ENCODE assay signal across 16 cellular contexts in the genomic region with DNA sequence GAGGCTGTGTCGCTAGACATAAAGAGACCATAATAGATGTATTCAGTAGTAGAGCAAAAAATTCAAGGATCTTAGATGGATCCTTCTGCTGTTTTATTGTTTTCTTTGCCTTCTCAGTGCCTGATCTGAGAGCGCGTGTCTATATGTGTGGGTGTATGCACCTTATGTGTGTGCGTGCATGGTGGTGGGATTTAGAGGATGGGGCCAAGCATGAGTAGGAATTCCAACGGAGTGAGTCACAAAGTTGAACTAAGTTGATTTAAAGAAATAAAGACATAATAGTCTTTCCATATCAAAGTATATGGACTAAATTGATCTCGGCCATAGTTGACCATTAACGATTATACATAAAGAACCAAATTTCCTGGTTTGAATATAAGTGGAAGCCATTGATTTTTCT.
A peak's percentile ranks its signal among the peaks of the same experiment; 100 is the strongest.
DNase-seq lines count a peak whose midpoint lies in the region; FAIRE-seq and TF ChIP-seq lines count a peak whose summit lies in the region.
"Had no signal": no experiment of that assay in that cellular context is flagged by ENCODE, and none has a peak within 500 bp of the region (broad histone marks: within the 10 kb centered on the region; RNA-seq: fewer than 3 reads in every experiment).

No MANE protein-coding gene starts in this region.

- H3K36me3 ChIP-seq in H1 (ENCODE audit: control insufficient read depth in 2 of 4, insufficient read depth in 4 of 4, low read length in 3 of 4) (no peaks in the 10 kb centered on the region), osteoblast (ENCODE audit: insufficient read depth, low read length) (no peaks in the 10 kb centered on the region), colonic mucosa (no peaks in the 10 kb centered on the region)
- H3K36me3 ChIP-seq: BE2C had no signal

- H3K4me3 ChIP-seq in H1 (ENCODE audit: extremely low read depth in 1 of 4, insufficient read depth in 2 of 4, low read depth in 3 of 4, low read length in 4 of 4) (no peak overlapping the region), osteoblast (ENCODE audit: insufficient read depth, low read length) (no peak overlapping the region), colonic mucosa (no peak overlapping the region)
- H3K4me3 ChIP-seq: A549 had no signal

- H3K4me1 ChIP-seq in H1 (replicated peaks in 1 of 4; ENCODE audit: control insufficient read depth in 3 of 4, insufficient read depth in 4 of 4, low read length in 3 of 4) (no peaks in the 10 kb centered on the region), osteoblast (ENCODE audit: insufficient read depth, low read length) (peaks cover 13% of the 10 kb centered on the region), colonic mucosa (no peaks in the 10 kb centered on the region)

- H2AK5ac ChIP-seq in H1 (ENCODE audit: low read depth, low read length) = no peak overlapping the region

- 0 out of 4 replicates have a peak, but pooled peaks cover 0 to 2% of the 10 kb centered on the region in 2 experiments for H3K9me3 ChIP-seq in H1 (ENCODE audit: insufficient read depth in 2 of 2, low read depth in 1 of 2, low read length in 1 of 2)
- H3K9me3 ChIP-seq in osteoblast (ENCODE audit: low read depth, low read length) = no peaks in the 10 kb centered on the region
- H3K9me3 ChIP-seq in colonic mucosa = no peaks in the 10 kb centered on the region
- H3K9me3 ChIP-seq: A549, BE2C had no signal

- no peak overlapping the region for H4K8ac ChIP-seq in H1 (ENCODE audit: extremely low read depth, insufficient read depth, low read length)

- no peak for TF ChIP-seq EP300 in H1 (IDR thresholded peaks at IDR 0.05; ENCODE audit: borderline replicate concordance in 1 of 2, low read depth in 2 of 2, low read length in 2 of 2)

- H3K9ac ChIP-seq in H1 (replicated peaks in 1 of 4; ENCODE audit: extremely low read depth in 1 of 4, low read depth in 3 of 4, low read length in 3 of 4) = no peak overlapping the region
- H3K9ac ChIP-seq in colonic mucosa (ENCODE audit: low read depth in 2 of 2, low read length in 2 of 2) = no peak overlapping the region

- H3K14ac ChIP-seq in H1 (ENCODE audit: insufficient read length) = no peak overlapping the region

- intact Hi-C loops in colonic mucosa (cut with DNase I) = no loop called here

- H3K27me3 ChIP-seq in H1 (replicated peaks in 1 of 4; ENCODE audit: control insufficient read depth in 3 of 4, extremely low read depth in 1 of 4, insufficient read depth in 3 of 4, low read length in 3 of 4) (no peaks in the 10 kb centered on the region), osteoblast (ENCODE audit: insufficient read depth, low read length) (no peaks in the 10 kb centered on the region), colonic mucosa (no peaks in the 10 kb centered on the region)
- H3K27me3 ChIP-seq: BE2C had no signal

- 94% methylated on average over 7 of the region's 7 CpGs; no CpG with 5 or more reads in 1 of the 2 experiments for WGBS in H1 (ENCODE audit: extremely low coverage in 1 of 2, insufficient coverage in 1 of 2, insufficient read length in 1 of 2, insufficient replicate concordance in 2 of 2, low coverage in 1 of 2, low lambda C conversion rate in 2 of 2, missing lambda C conversion rate in 1 of 2), 2 experiments

- H3K27ac ChIP-seq in H1 (ENCODE audit: low read depth, low read length) (no peak overlapping the region), osteoblast (ENCODE audit: low read depth, low read length) (no peak overlapping the region), colonic mucosa (no peak overlapping the region), caudate nucleus (ENCODE audit: low read depth, low read length) (no peak overlapping the region)
- H3K27ac ChIP-seq: A549, C4-2B, HL-60 had no signal

- H4K20me1 ChIP-seq in H1 (replicated peaks in 1 of 2; ENCODE audit: control insufficient read depth in 1 of 2, insufficient read depth in 2 of 2, low read length in 2 of 2) (no peaks in the 10 kb centered on the region), osteoblast (ENCODE audit: insufficient read depth, low read length) (no peaks in the 10 kb centered on the region)

- no peak overlapping the region for H3K56ac ChIP-seq in H1 (replicated peaks; ENCODE audit: insufficient read length, low read depth, low read length)

- TF ChIP-seq CTCF in H1 (IDR thresholded peaks at IDR 0.05; ENCODE audit: control extremely low read depth in 1 of 3, insufficient read depth in 1 of 3, low read depth in 1 of 3, low read length in 3 of 3) = no peak
- no peak for TF ChIP-seq CTCF in osteoblast (IDR thresholded peaks at IDR 0.05; ENCODE audit: extremely low read depth, low read depth, low read length)
- no peak for TF ChIP-seq CTCF in colonic mucosa (IDR thresholded peaks at IDR 0.05)

- no peak overlapping the region for H3K18ac ChIP-seq in H1 (ENCODE audit: extremely low read depth, low read length)

- H2AFZ ChIP-seq in H1 (ENCODE audit: low read length) = 0 out of 2 replicates have a peak overlapping the region, but pooled peaks have one; percentile 65
- peak overlapping the region; percentile 8 for H2AFZ ChIP-seq in osteoblast (ENCODE audit: low read length)

- no peak overlapping the region for H3K4ac ChIP-seq in H1 (replicated peaks; ENCODE audit: insufficient read length, low read depth, low read length)

- POLR2A ChIA-PET in H1 (lab: Charles Lee; ENCODE audit: partially characterized antibody) = interaction anchor here (0.6 kb wide), 1 partner anchor 19 kb away, joined by 3 read pairs; no protein-coding TSS in a partner anchor

- H2BK12ac ChIP-seq in H1 (ENCODE audit: low read depth, low read length) = no peak overlapping the region

- TF ChIP-seq RAD21 in H1 (IDR thresholded peaks at IDR 0.05 in 1 of 2, conservative IDR thresholded peaks at IDR 0.05 in 1 of 2; ENCODE audit: low read depth in 2 of 2, low read length in 2 of 2) = no peak

- no peaks in the 10 kb centered on the region for H3K23me2 ChIP-seq in H1 (ENCODE audit: low read depth, low read length)

- no peak for TF ChIP-seq POLR2A in H1 (IDR thresholded peaks at IDR 0.05; ENCODE audit: control extremely low read depth in 1 of 2, low read depth in 2 of 2, low read length in 2 of 2)

- no peak for FAIRE-seq in H1 (lab: Jason Lieb, UNC)
- FAIRE-seq: A549, GM12892 had no signal

- H2BK20ac ChIP-seq in H1 (ENCODE audit: low read length) = no peak overlapping the region

- H2BK5ac ChIP-seq in H1 (ENCODE audit: low read depth, low read length) = no peak overlapping the region

- H3K23ac ChIP-seq in H1 (ENCODE audit: insufficient read length) = no peak overlapping the region

- no peak overlapping the region for H4K5ac ChIP-seq in H1 (ENCODE audit: insufficient read length, low read depth, low read length)

- no peaks in the 10 kb centered on the region for H3K79me2 ChIP-seq in H1 (ENCODE audit: control insufficient read depth in 1 of 2, insufficient read depth in 2 of 2, low read length in 2 of 2)
- no peaks in the 10 kb centered on the region for H3K79me2 ChIP-seq in osteoblast (ENCODE audit: insufficient read depth, low read length)

- H4K91ac ChIP-seq in H1 (replicated peaks; ENCODE audit: insufficient read length, low read length) = no peak overlapping the region

- peak; percentile 14 for DNase-seq in NCI-H226
- no peak for DNase-seq in H1 (ENCODE audit: low read depth in 1 of 2, low spot score in 2 of 2)
- no peak for DNase-seq in osteoblast (ENCODE audit: insufficient read length, low spot score, missing footprints)
- no peak for DNase-seq in colonic mucosa
- no peak for DNase-seq in caudate nucleus (lab: John Stamatoyannopoulos, UW)
- no peak for DNase-seq in activated CD8-positive, alpha-beta memory T cell treated with anti-CD3 and anti-CD28 coated beads, Interleukin-2, amount 50 U/mL, for 4 hours
- DNase-seq: BE2C; CD4-positive, alpha-beta memory T cell; DMS79; GDM1; GOT3; HCEC 1CT had no signal

- no peak overlapping the region for H3K4me2 ChIP-seq in H1 (ENCODE audit: insufficient read depth in 1 of 2, low read depth in 2 of 2, low read length in 2 of 2)
- H3K4me2 ChIP-seq in osteoblast (ENCODE audit: insufficient read depth, low read length) = no peak overlapping the region
- H3K4me2 ChIP-seq: A549 had no signal

- no peak overlapping the region for H2BK15ac ChIP-seq in H1 (ENCODE audit: low read length)

- CTCF ChIA-PET in H1 (lab: Charles Lee; ENCODE audit: partially characterized antibody) = no interaction called here

- no peak overlapping the region for H2BK120ac ChIP-seq in H1 (replicated peaks; ENCODE audit: low read depth, low read length)

- no peaks in the 10 kb centered on the region for H3K79me1 ChIP-seq in H1 (ENCODE audit: low read depth, low read length)

TF ChIP-seq in H1, 55 proteins besides CTCF, POLR2A, EP300 and RAD21 (continues in another document):
- TF ChIP-seq, protein P1, sequence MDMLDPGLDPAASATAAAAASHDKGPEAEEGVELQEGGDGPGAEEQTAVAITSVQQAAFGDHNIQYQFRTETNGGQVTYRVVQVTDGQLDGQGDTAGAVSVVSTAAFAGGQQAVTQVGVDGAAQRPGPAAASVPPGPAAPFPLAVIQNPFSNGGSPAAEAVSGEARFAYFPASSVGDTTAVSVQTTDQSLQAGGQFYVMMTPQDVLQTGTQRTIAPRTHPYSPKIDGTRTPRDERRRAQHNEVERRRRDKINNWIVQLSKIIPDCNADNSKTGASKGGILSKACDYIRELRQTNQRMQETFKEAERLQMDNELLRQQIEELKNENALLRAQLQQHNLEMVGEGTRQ (IDR thresholded peaks at IDR 0.05; ENCODE audit: low read length) = no peak
- TF ChIP-seq BRCA1 (IDR thresholded peaks at IDR 0.05; ENCODE audit: low read depth, low read length) (no peak), BCL11A (IDR thresholded peaks at IDR 0.05; ENCODE audit: low read depth in 2 of 2, low read length in 2 of 2) (no peak), NRF1 (IDR thresholded peaks at IDR 0.05; ENCODE audit: low read depth, low read length) (no peak), ASH2L (IDR thresholded peaks at IDR 0.05; ENCODE audit: low read length) (no peak), SP2 (IDR thresholded peaks at IDR 0.05; ENCODE audit: low read length) (no peak)
